In the genomic region with DNA sequence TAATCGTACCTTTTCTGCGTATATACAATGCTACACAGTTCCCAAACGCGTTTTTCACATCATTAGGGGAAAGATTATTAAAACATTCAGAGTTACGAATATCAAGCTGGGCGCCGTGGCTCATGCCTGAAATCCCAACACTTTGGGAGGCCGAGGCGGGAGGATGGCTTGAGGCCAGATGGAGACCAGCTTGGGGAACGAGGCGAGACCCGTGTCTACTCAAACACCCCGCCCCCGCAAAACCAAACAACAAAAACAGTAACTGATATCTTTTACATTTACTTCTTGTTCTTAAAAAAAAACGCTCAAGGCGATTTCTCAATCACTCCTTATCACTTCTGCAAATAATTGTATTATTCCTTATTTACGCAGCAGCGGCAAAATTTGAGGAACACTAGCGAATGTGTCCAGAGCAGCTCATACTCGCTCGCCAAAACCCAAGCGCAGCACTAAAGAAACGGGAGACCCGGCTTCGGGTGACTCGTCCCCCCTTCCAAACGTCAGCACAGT, we compare ENCODE assay signal across 8 cellular contexts. TPM values are rescaled to one million over a fixed set of nuclear protein-coding genes. Genes with fewer than 3 reads are reported as not detected.
DNase-seq lines count a peak whose midpoint lies in the region; ATAC-seq, FAIRE-seq and TF ChIP-seq lines count a peak whose summit lies in the region.

No MANE protein-coding gene starts in this region.

- peaks cover 7% of the 10 kb centered on the region for H3K4me1 ChIP-seq in GM23248 (ENCODE audit: insufficient read depth)
- peaks cover 0 to 22% of the 10 kb centered on the region in 2 donors for H3K4me1 ChIP-seq in right atrium auricular region
- peaks cover 2 to 4% of the 10 kb centered on the region in 2 donors for H3K4me1 ChIP-seq in small intestine (ENCODE audit: control insufficient read depth in 2 of 2, insufficient read depth in 1 of 2, low read depth in 1 of 2, low read length in 1 of 2)

- 2 to 3% methylated on average over 24 to 27 of the region's 27 CpGs for WGBS in GM23248 (ENCODE audit: low coverage in 1 of 2, low lambda C conversion rate in 2 of 2, missing lambda C conversion rate in 2 of 2), 2 experiments
- 2 to 6% (median 2%) methylated on average over 27 of the region's 27 CpGs for WGBS in small intestine, 3 donors

- H3K4me3 Mint-ChIP-seq in activated CD8-positive, alpha-beta T cell treated with anti-CD3 and anti-CD28 coated beads, Interleukin-2, amount 10 ng/mL, durations not matched to agents 7 days and 5 days, result peak overlapping the region; percentile 95

- no peak for TF ChIP-seq CTCF in right atrium auricular region (IDR thresholded peaks at IDR 0.05)

- H3F3A ChIP-seq in GM23248 (ENCODE audit: insufficient read depth), result peaks cover 43% of the 10 kb centered on the region

- in situ Hi-C loops in GM23248 (cut with MboI), result no loop called here

- DNase-seq in GM23248 (no peak), right atrium auricular region (ENCODE audit: low spot score) (no peak), small intestine (peak; percentile 8), DMS153 (lab: John Stamatoyannopoulos, UW) (no peak), NCI-H446 (lab: John Stamatoyannopoulos, UW) (no peak), NCI-H2171 (lab: John Stamatoyannopoulos, UW) (no peak)
- DNase-seq in activated CD8-positive, alpha-beta T cell treated with anti-CD3 and anti-CD28 coated beads, Interleukin-2, amount 10 ng/mL, durations not matched to agents 7 days and 5 days, result peak; percentile 37

- H3K9me3 Mint-ChIP-seq in activated CD8-positive, alpha-beta T cell treated with anti-CD3 and anti-CD28 coated beads, Interleukin-2, amount 10 ng/mL, durations not matched to agents 7 days and 5 days (ENCODE audit: insufficient read depth), result no peaks in the 10 kb centered on the region

- no peaks in the 10 kb centered on the region for H3K27me3 Mint-ChIP-seq in activated CD8-positive, alpha-beta T cell treated with anti-CD3 and anti-CD28 coated beads, Interleukin-2, amount 10 ng/mL, durations not matched to agents 7 days and 5 days (ENCODE audit: low read depth)

- H3K36me3 ChIP-seq in GM23248 (ENCODE audit: low read depth) (peaks cover 24% of the 10 kb centered on the region), right atrium auricular region (peaks cover 19% of the 10 kb centered on the region), small intestine (ENCODE audit: control insufficient read depth in 2 of 2, insufficient read depth in 2 of 2, low read length in 2 of 2) (peaks cover 0 to 4% of the 10 kb centered on the region in 2 donors)

- H3K9me3 ChIP-seq in GM23248 (ENCODE audit: low read depth) (no peaks in the 10 kb centered on the region), right atrium auricular region (no peaks in the 10 kb centered on the region), small intestine (ENCODE audit: control insufficient read depth, low read depth) (no peaks in the 10 kb centered on the region)

- H3K27ac ChIP-seq in GM23248, result peak overlapping the region; percentile 88
- peak overlapping the region; percentile 95 to 96 for H3K27ac ChIP-seq in right atrium auricular region
- H3K27ac ChIP-seq in small intestine (ENCODE audit: low read depth in 1 of 2, low read length in 1 of 2), result peak overlapping the region; percentile 94

- H3K27me3 ChIP-seq in GM23248 (replicated peaks; ENCODE audit: insufficient read depth) (no peaks in the 10 kb centered on the region), right atrium auricular region (no peaks in the 10 kb centered on the region), small intestine (ENCODE audit: control insufficient read depth in 2 of 2, insufficient read depth in 2 of 2, low read length in 2 of 2) (no peaks in the 10 kb centered on the region)

- H3K79me2 ChIP-seq in GM23248 (ENCODE audit: insufficient read depth), result peaks cover 65% of the 10 kb centered on the region

- no peak for FAIRE-seq in small intestine (lab: Jason Lieb, UNC)

- H3K4me1 Mint-ChIP-seq in activated CD8-positive, alpha-beta T cell treated with anti-CD3 and anti-CD28 coated beads, Interleukin-2, amount 10 ng/mL, durations not matched to agents 7 days and 5 days (ENCODE audit: low read depth), result peaks cover 44% of the 10 kb centered on the region

- POLR2A ChIA-PET in activated CD8-positive, alpha-beta T cell treated with anti-CD3 and anti-CD28 coated beads, Interleukin-2, amount 10 ng/mL, durations not matched to agents 7 days and 5 days (lab: Charles Lee), result interaction anchor here (0.8 to 4.1 kb wide), 9 partner anchors 10 to 114 kb away, joined by 3 to 56 read pairs (median 5); a partner anchor contains a TSS

- H3K4me3 ChIP-seq in GM23248 (peak overlapping the region; percentile 92), right atrium auricular region (peak overlapping the region; percentile 98 to 99), small intestine (ENCODE audit: low read depth in 1 of 2, low read length in 2 of 2) (peak overlapping the region in 1 of 2 donors; percentile 71)

- no peaks in the 10 kb centered on the region for H4K20me1 ChIP-seq in GM23248 (ENCODE audit: insufficient read depth)

- H3K36me3 Mint-ChIP-seq in activated CD8-positive, alpha-beta T cell treated with anti-CD3 and anti-CD28 coated beads, Interleukin-2, amount 10 ng/mL, durations not matched to agents 7 days and 5 days (ENCODE audit: low read depth), result peaks cover 54% of the 10 kb centered on the region

- H3K9ac ChIP-seq in GM23248, result peak overlapping the region; percentile 91

- H3K4me2 ChIP-seq in GM23248 (ENCODE audit: unreplicated experiment), result peak overlapping the region; percentile 96

- CTCF ChIA-PET in activated CD8-positive, alpha-beta T cell treated with anti-CD3 and anti-CD28 coated beads, Interleukin-2, amount 10 ng/mL, durations not matched to agents 7 days and 5 days (lab: Charles Lee), result interaction anchor here (1.0 to 3.8 kb wide), 6 partner anchors 10 to 101 kb away, joined by 3 to 28 read pairs (median 5); a partner anchor contains a TSS

- ATAC-seq in activated CD8-positive, alpha-beta T cell treated with anti-CD3 and anti-CD28 coated beads, Interleukin-2, amount 10 ng/mL, durations not matched to agents 7 days and 5 days, result no peak
- ATAC-seq in GM18873 (IDR thresholded peaks at IDR 0.05; ENCODE audit: low FRiP score, unreplicated experiment), result no peak

- no peaks in the 10 kb centered on the region for H3K9me2 ChIP-seq in GM23248 (ENCODE audit: insufficient read depth)

- peak overlapping the region; percentile 95 for H3K27ac Mint-ChIP-seq in activated CD8-positive, alpha-beta T cell treated with anti-CD3 and anti-CD28 coated beads, Interleukin-2, amount 10 ng/mL, durations not matched to agents 7 days and 5 days

- peak overlapping the region; percentile 90 for H2AFZ ChIP-seq in GM23248

RNA-seq across cellular contexts. Expression of a gene that starts 1.2 kb away (rescaled TPM):
- 21.4 and 21.5 TPM in 2 replicates for total RNA-seq in GM23248 (2014; rRNA removed; shearing (Covaris generic))
- polyA plus RNA-seq in GM23248 (2016; fragmentation: Nextera tagmentation; extraction: Ambion mirVana) (8.5 and 8.7 TPM in 2 replicates), small intestine (1 to 10 TPM; 5.4 to 6.7 (median 5.8) TPM)
- 10 to 100 TPM; 30.7 to 33.6 TPM for total RNA-seq in activated CD8-positive, alpha-beta T cell treated with anti-CD3 and anti-CD28 coated beads, Interleukin-2, amount 10 ng/mL, durations not matched to agents 7 days and 5 days
- total RNA-seq in right atrium auricular region, result 10 to 100 TPM in 1 of 2 donors, 1 to 10 TPM in 1; 9.8 to 10.4 TPM

RNA-seq across cellular contexts. Expression of a gene that starts 10.8 kb away (rescaled TPM):
- total RNA-seq in GM23248 (2014; rRNA removed; shearing (Covaris generic)), result 578 and 733 TPM in 2 replicates
- polyA plus RNA-seq in GM23248 (2016; fragmentation: Nextera tagmentation; extraction: Ambion mirVana), result 490 TPM in 2 replicates
- 100 to 1,000 TPM; 948 to 978 TPM for total RNA-seq in activated CD8-positive, alpha-beta T cell treated with anti-CD3 and anti-CD28 coated beads, Interleukin-2, amount 10 ng/mL, durations not matched to agents 7 days and 5 days
- total RNA-seq in right atrium auricular region, result 1,000 to 10,000 TPM; 1,059 to 1,395 TPM
- 1,000 to 10,000 TPM; 1,703 to 2,570 (median 2,486) TPM for polyA plus RNA-seq in small intestine

RNA-seq across cellular contexts. Expression of a gene that starts 48.6 kb away (rescaled TPM):
- total RNA-seq in GM23248 (2014; rRNA removed; shearing (Covaris generic)), result 9.8 and 25.8 TPM in 2 replicates
- 3.3 and 4.3 TPM in 2 replicates for polyA plus RNA-seq in GM23248 (2016; fragmentation: Nextera tagmentation; extraction: Ambion mirVana)
- total RNA-seq in activated CD8-positive, alpha-beta T cell treated with anti-CD3 and anti-CD28 coated beads, Interleukin-2, amount 10 ng/mL, durations not matched to agents 7 days and 5 days, result 10 to 100 TPM; 23.3 to 26.2 TPM
- 1 to 10 TPM; 6.5 to 7.0 TPM for total RNA-seq in right atrium auricular region
- polyA plus RNA-seq in small intestine, result 1 to 10 TPM in 1 of 3 donors, under 1 TPM in 2; 0.27 to 2.2 (median 0.89) TPM

Comparison
In these comparisons a context has a peak if more than half of its experiments do, and no peak if none do; other contexts are left out.
1. DNase-seq: peak in activated CD8-positive, alpha-beta T cell treated with anti-CD3 and anti-CD28 coated beads, Interleukin-2, amount 10 ng/mL, durations not matched to agents 7 days and 5 days (single experiment) and small intestine (single experiment); none in GM23248 (single experiment), right atrium auricular region (single experiment), DMS153 (single experiment), NCI-H446 (0 of 2) and NCI-H2171 (single experiment).
2. Peak in every context shown above with its lines, with median percentiles within 50 percentile points of each other: H3K27ac ChIP-seq.